In genomic region chr1:154182342-154183044, GRCh38 we compare ENCODE assay signal across 8 cellular contexts. TPM values are rescaled to one million over a fixed set of nuclear protein-coding genes. Genes with fewer than 3 reads are reported as not detected.
DNase-seq lines count a peak whose midpoint lies in the region; ATAC-seq and TF ChIP-seq lines count a peak whose summit lies in the region.

No MANE protein-coding gene starts in this region.

- H3K4me1 Mint-ChIP-seq in activated naive CD8-positive, alpha-beta T cell (ENCODE audit: low read depth): peaks cover 45% of the 10 kb centered on the region

- no peaks in the 10 kb centered on the region for H3K27me3 Mint-ChIP-seq in activated naive CD8-positive, alpha-beta T cell

- H3K36me3 Mint-ChIP-seq in activated naive CD8-positive, alpha-beta T cell: peaks cover 10% of the 10 kb centered on the region

- no peaks in the 10 kb centered on the region for H3K9me3 ChIP-seq in HUES64 (ENCODE audit: insufficient read depth, low read depth, low read length)
- no peaks in the 10 kb centered on the region for H3K9me3 ChIP-seq in cardiac muscle cell (ENCODE audit: low read depth)
- H3K9me3 ChIP-seq in upper lobe of left lung: no peaks in the 10 kb centered on the region

- H3K4me1 ChIP-seq in HUES64 (ENCODE audit: insufficient read depth, low read length): peaks cover 54% of the 10 kb centered on the region
- H3K4me1 ChIP-seq in cardiac muscle cell (ENCODE audit: low read depth): peaks cover 18% of the 10 kb centered on the region
- peaks cover 43 to 55% (median 48%) of the 10 kb centered on the region in 4 donors for H3K4me1 ChIP-seq in upper lobe of left lung

- in situ Hi-C loops in Caki2 (cut with HindIII; ENCODE audit: low pct_unique_long_range_greater_than_20kb, low sequenced_read_pairs): no loop called here

- no peak for TF ChIP-seq EP300 in upper lobe of left lung (IDR thresholded peaks at IDR 0.05)

- H3K36me3 ChIP-seq in HUES64 (ENCODE audit: insufficient read depth, low read length): peaks cover 24% of the 10 kb centered on the region
- H3K36me3 ChIP-seq in cardiac muscle cell: no peaks in the 10 kb centered on the region
- peaks cover 0 to 19% (median 0%) of the 10 kb centered on the region in 4 donors for H3K36me3 ChIP-seq in upper lobe of left lung

- peak in 1 of 4 donors; percentile 48 for TF ChIP-seq POLR2A in upper lobe of left lung (IDR thresholded peaks at IDR 0.05)

- peak overlapping the region; percentile 83 for H3K9ac ChIP-seq in HUES64 (ENCODE audit: low read depth, low read length)

- peak; percentile 56 for ATAC-seq in GM21367 (IDR thresholded peaks at IDR 0.05; ENCODE audit: unreplicated experiment)
- peak; percentile 71 for ATAC-seq in SK-N-SH treated with all-trans-retinoic acid at 6 μM for 48 hours
- ATAC-seq in upper lobe of left lung (ENCODE audit: low FRiP score in 2 of 2): peak; percentile 84 to 88

- peak overlapping the region; percentile 97 for H3K4me3 ChIP-seq in HUES64 (ENCODE audit: low read length)
- peak overlapping the region; percentile 54 for H3K4me3 ChIP-seq in cardiac muscle cell
- H3K4me3 ChIP-seq in upper lobe of left lung: peak overlapping the region; percentile 76 to 99 (median 90)

- no peaks in the 10 kb centered on the region for H3K9me3 Mint-ChIP-seq in activated naive CD8-positive, alpha-beta T cell (ENCODE audit: low read depth)

- H3K27me3 ChIP-seq in HUES64 (ENCODE audit: insufficient read depth, low read length) (no peaks in the 10 kb centered on the region), cardiac muscle cell (no peaks in the 10 kb centered on the region), upper lobe of left lung (no peaks in the 10 kb centered on the region)

- peak; percentile 9 for TF ChIP-seq CTCF in cardiac muscle cell (IDR thresholded peaks at IDR 0.05; ENCODE audit: low read depth, low read length)
- TF ChIP-seq CTCF in upper lobe of left lung (IDR thresholded peaks at IDR 0.05): peak in 1 of 6 experiments; percentile 12

- DNase-seq in Caki2 (ENCODE audit: low read depth) (peak; percentile 88), cardiac muscle cell (ENCODE audit: low read depth in 1 of 2, low spot score in 1 of 2) (peak; percentile 64 to 89), pons (ENCODE audit: low spot score) (peak; percentile 65), upper lobe of left lung (peak; percentile 93 to 94)

- peak overlapping the region; percentile 100 for H3K4me3 Mint-ChIP-seq in activated naive CD8-positive, alpha-beta T cell

- under 1% methylated on average over 36 of the region's 36 CpGs for WGBS in HUES64
- 0 to 1% methylated on average over 8 to 26 of the region's 36 CpGs for WGBS in upper lobe of left lung, 2 donors

- peak overlapping the region; percentile 79 for H3K27ac ChIP-seq in HUES64 (ENCODE audit: low read depth, low read length)
- peak overlapping the region; percentile 67 for H3K27ac ChIP-seq in cardiac muscle cell
- peak overlapping the region; percentile 90 to 98 (median 94) for H3K27ac ChIP-seq in upper lobe of left lung

- H3K27ac Mint-ChIP-seq in activated naive CD8-positive, alpha-beta T cell: peak overlapping the region; percentile 100

TF ChIP-seq in SK-N-SH treated with all-trans-retinoic acid at 6 μM for 48 hours, 23 proteins besides CTCF, POLR2A, EP300 and RAD21:
- no peak for TF ChIP-seq ZNF8 (CRISPR knock-in tag; IDR thresholded peaks at IDR 0.05)
- no peak for TF ChIP-seq ZNF70 (CRISPR knock-in tag; IDR thresholded peaks at IDR 0.05)
- TF ChIP-seq, protein P1, sequence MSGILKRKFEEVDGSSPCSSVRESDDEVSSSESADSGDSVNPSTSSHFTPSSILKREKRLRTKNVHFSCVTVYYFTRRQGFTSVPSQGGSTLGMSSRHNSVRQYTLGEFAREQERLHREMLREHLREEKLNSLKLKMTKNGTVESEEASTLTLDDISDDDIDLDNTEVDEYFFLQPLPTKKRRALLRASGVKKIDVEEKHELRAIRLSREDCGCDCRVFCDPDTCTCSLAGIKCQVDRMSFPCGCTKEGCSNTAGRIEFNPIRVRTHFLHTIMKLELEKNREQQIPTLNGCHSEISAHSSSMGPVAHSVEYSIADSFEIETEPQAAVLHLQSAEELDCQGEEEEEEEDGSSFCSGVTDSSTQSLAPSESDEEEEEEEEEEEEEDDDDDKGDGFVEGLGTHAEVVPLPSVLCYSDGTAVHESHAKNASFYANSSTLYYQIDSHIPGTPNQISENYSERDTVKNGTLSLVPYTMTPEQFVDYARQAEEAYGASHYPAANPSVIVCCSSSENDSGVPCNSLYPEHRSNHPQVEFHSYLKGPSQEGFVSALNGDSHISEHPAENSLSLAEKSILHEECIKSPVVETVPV (CRISPR knock-in tag; IDR thresholded peaks at IDR 0.05): no peak
- TF ChIP-seq ZFP30 (CRISPR knock-in tag; IDR thresholded peaks at IDR 0.05): no peak
- TF ChIP-seq RARB (CRISPR knock-in tag; IDR thresholded peaks at IDR 0.05): no peak
- no peak for TF ChIP-seq PPARA (CRISPR knock-in tag; IDR thresholded peaks at IDR 0.05; ENCODE audit: borderline replicate concordance)
- TF ChIP-seq CSDC2 (CRISPR knock-in tag; IDR thresholded peaks at IDR 0.05): no peak
- TF ChIP-seq PATZ1 (CRISPR knock-in tag; IDR thresholded peaks at IDR 0.05; ENCODE audit: borderline replicate concordance): no peak
- TF ChIP-seq OSR1 (CRISPR knock-in tag; IDR thresholded peaks at IDR 0.05): no peak
- TF ChIP-seq ZFP3 (CRISPR knock-in tag; IDR thresholded peaks at IDR 0.05): no peak
- TF ChIP-seq ZNF565 (CRISPR knock-in tag; conservative IDR thresholded peaks at IDR 0.05; ENCODE audit: low read depth): no peak
- no peak for TF ChIP-seq ZC3H10 (CRISPR knock-in tag; IDR thresholded peaks at IDR 0.05)
- TF ChIP-seq SNAI2 (CRISPR knock-in tag; IDR thresholded peaks at IDR 0.05): no peak
- TF ChIP-seq TCF4 (CRISPR knock-in tag; IDR thresholded peaks at IDR 0.05; ENCODE audit: borderline replicate concordance): no peak
- no peak for TF ChIP-seq TOX (CRISPR knock-in tag; IDR thresholded peaks at IDR 0.05; ENCODE audit: borderline replicate concordance)
- TF ChIP-seq, protein P2, sequence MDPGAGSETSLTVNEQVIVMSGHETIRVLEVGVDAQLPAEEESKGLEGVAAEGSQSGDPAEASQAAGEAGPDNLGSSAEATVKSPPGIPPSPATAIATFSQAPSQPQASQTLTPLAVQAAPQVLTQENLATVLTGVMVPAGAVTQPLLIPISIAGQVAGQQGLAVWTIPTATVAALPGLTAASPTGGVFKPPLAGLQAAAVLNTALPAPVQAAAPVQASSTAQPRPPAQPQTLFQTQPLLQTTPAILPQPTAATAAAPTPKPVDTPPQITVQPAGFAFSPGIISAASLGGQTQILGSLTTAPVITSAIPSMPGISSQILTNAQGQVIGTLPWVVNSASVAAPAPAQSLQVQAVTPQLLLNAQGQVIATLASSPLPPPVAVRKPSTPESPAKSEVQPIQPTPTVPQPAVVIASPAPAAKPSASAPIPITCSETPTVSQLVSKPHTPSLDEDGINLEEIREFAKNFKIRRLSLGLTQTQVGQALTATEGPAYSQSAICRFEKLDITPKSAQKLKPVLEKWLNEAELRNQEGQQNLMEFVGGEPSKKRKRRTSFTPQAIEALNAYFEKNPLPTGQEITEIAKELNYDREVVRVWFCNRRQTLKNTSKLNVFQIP (CRISPR knock-in tag; IDR thresholded peaks at IDR 0.05; ENCODE audit: borderline replicate concordance, low read depth): no peak
- TF ChIP-seq ARNTL (CRISPR knock-in tag; IDR thresholded peaks at IDR 0.05; ENCODE audit: borderline replicate concordance, low read depth): no peak
- TF ChIP-seq ISL1 (CRISPR knock-in tag; IDR thresholded peaks at IDR 0.05): no peak
- no peak for TF ChIP-seq GLIS3 (CRISPR knock-in tag; IDR thresholded peaks at IDR 0.05)
- no peak for TF ChIP-seq BACH2 (CRISPR knock-in tag; IDR thresholded peaks at IDR 0.05; ENCODE audit: borderline replicate concordance)

RNA-seq across cellular contexts. Expression of gene TPM3, which starts 9.4 kb away (rescaled TPM):
- total RNA-seq in Caki2 (2014; rRNA removed; shearing (Covaris generic); ENCODE audit: low replicate concordance): 631 and 793 TPM in 2 replicates
- polyA plus RNA-seq in HUES64 (2013, experiment 1 of 2): 424 TPM
- polyA plus RNA-seq in HUES64 (2013, experiment 2 of 2): 440 TPM
- total RNA-seq in cardiac muscle cell: 120 and 137 TPM in 2 replicates
- 109 and 139 TPM in 2 replicates for polyA plus RNA-seq in cardiac muscle cell
- 100 to 1,000 TPM; 149 to 452 (median 344) TPM for total RNA-seq in upper lobe of left lung

RNA-seq across cellular contexts. Expression of gene CFAP141, which starts 23.6 kb away (rescaled TPM):
- total RNA-seq in Caki2 (2014; rRNA removed; shearing (Covaris generic); ENCODE audit: low replicate concordance): not detected in 2 replicates
- not detected for polyA plus RNA-seq in HUES64 (2013, experiment 1 of 2)
- polyA plus RNA-seq in HUES64 (2013, experiment 2 of 2): not detected
- not detected in 2 replicates for total RNA-seq in cardiac muscle cell
- not detected in 2 replicates for polyA plus RNA-seq in cardiac muscle cell
- total RNA-seq in upper lobe of left lung: 1 to 10 TPM in 2 of 6 donors, not detected in 4; 5.9 to 6.5 TPM

RNA-seq across cellular contexts. Expression of gene NUP210L, which starts 27.6 kb away (rescaled TPM):
- total RNA-seq in Caki2 (2014; rRNA removed; shearing (Covaris generic); ENCODE audit: low replicate concordance): 0.07 TPM in 1 of 2 replicates, not detected in the other
- polyA plus RNA-seq in HUES64 (2013, experiment 1 of 2): not detected
- not detected for polyA plus RNA-seq in HUES64 (2013, experiment 2 of 2)
- 0.18 TPM in 1 of 2 replicates, not detected in the other for total RNA-seq in cardiac muscle cell
- not detected in 2 replicates for polyA plus RNA-seq in cardiac muscle cell
- total RNA-seq in upper lobe of left lung: under 1 TPM in 4 of 6 donors, not detected in 2; 0.11 to 0.91 (median 0.30) TPM

RNA-seq across cellular contexts. Expression of gene UBAP2L, which starts 38.3 kb away (rescaled TPM):
- 68.5 and 85.7 TPM in 2 replicates for total RNA-seq in Caki2 (2014; rRNA removed; shearing (Covaris generic); ENCODE audit: low replicate concordance)
- polyA plus RNA-seq in HUES64 (2013, experiment 1 of 2): 166 TPM
- polyA plus RNA-seq in HUES64 (2013, experiment 2 of 2): 150 TPM
- total RNA-seq in cardiac muscle cell: 111 and 190 TPM in 2 replicates
- 142 and 164 TPM in 2 replicates for polyA plus RNA-seq in cardiac muscle cell
- 100 to 1,000 TPM in 5 of 6 donors, 10 to 100 TPM in 1; 77.5 to 137 (median 119) TPM for total RNA-seq in upper lobe of left lung

Comparison
In these comparisons a context has a peak if more than half of its experiments do, and no peak if none do; other contexts are left out.
1. Peak in every context shown above with its lines: DNase-seq, ATAC-seq, H3K4me3 ChIP-seq and H3K27ac ChIP-seq.